ENCODE assay signal across 21 cellular contexts in the genomic region with DNA sequence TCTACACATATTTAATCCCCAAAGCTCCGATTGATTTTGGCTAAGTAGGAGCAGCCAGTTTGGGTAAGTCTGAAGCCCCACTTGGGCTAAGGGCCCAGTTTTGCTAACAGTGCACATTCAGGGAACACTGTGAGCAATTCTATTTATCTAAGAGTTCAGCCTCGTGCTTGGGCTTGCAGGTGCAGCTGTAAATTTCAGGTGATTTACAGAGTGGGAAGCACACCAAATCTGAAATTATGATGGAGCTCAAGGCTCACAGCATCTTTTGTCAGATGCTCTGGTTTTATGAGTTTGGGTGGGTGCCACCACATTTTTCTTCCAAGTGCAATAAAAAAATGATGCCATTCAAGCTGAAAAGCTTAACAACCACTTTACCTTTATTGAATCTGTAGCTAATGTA.
DNase-seq lines count a peak whose midpoint lies in the region; ATAC-seq, FAIRE-seq and TF ChIP-seq lines count a peak whose summit lies in the region.
"Had no signal": no experiment of that assay in that cellular context is flagged by ENCODE, and none has a peak within 500 bp of the region (broad histone marks: within the 10 kb centered on the region; RNA-seq: fewer than 3 reads in every experiment).

No MANE protein-coding gene starts in this region.

- H3K9me3 ChIP-seq in upper lobe of left lung: no peaks in the 10 kb centered on the region
- H3K9me3 ChIP-seq in endodermal cell (ENCODE audit: control insufficient read depth, low read length): no peaks in the 10 kb centered on the region
- H3K9me3 ChIP-seq: SJSA1 had no signal

- H3K27ac ChIP-seq in upper lobe of left lung (no peak overlapping the region), endodermal cell (ENCODE audit: low read depth, low read length) (no peak overlapping the region)
- H3K27ac ChIP-seq: GM23248, RWPE1, SJSA1 had no signal

- TF ChIP-seq EP300 in upper lobe of left lung (IDR thresholded peaks at IDR 0.05): no peak

- 60 to 70% methylated on average over 2 of the region's 2 CpGs for WGBS in upper lobe of left lung, 2 donors
- 94 to 100% methylated on average over 1 to 2 of the region's 2 CpGs for whole genome bisulfite sequencing in endodermal cell (ENCODE audit: insufficient coverage in 1 of 2, insufficient read length in 1 of 2), 2 experiments

- H3K4me3 Mint-ChIP-seq in endodermal cell: no peak overlapping the region
- H3K4me3 Mint-ChIP-seq: CD8-positive, alpha-beta T cell had no signal

- H3K27me3 ChIP-seq in upper lobe of left lung (no peaks in the 10 kb centered on the region), endodermal cell (ENCODE audit: control insufficient read depth, insufficient read depth, low read length, poor library complexity, severe bottlenecking) (no peaks in the 10 kb centered on the region)
- H3K27me3 ChIP-seq: SJSA1 had no signal

- no peaks in the 10 kb centered on the region for H3K4me1 ChIP-seq in upper lobe of left lung
- H3K4me1 ChIP-seq in endodermal cell (ENCODE audit: control insufficient read depth, insufficient read depth, low read length): no peaks in the 10 kb centered on the region
- H3K4me1 ChIP-seq: SJSA1 had no signal

- H3K4me3 ChIP-seq in upper lobe of left lung (no peak overlapping the region), endodermal cell (ENCODE audit: low read length) (no peak overlapping the region)
- H3K4me3 ChIP-seq: GM23248, SJSA1 had no signal

- ATAC-seq in upper lobe of left lung (ENCODE audit: low FRiP score in 2 of 2): no peak
- ATAC-seq: CD8-positive, alpha-beta T cell; PC-3 had no signal

- no peak for TF ChIP-seq CTCF in upper lobe of left lung (IDR thresholded peaks at IDR 0.05)
- no peak for TF ChIP-seq CTCF in endodermal cell (conservative IDR thresholded peaks at IDR 0.05)

- H3K36me3 ChIP-seq in upper lobe of left lung (no peaks in the 10 kb centered on the region), endodermal cell (ENCODE audit: control insufficient read depth, insufficient read depth, low read length) (no peaks in the 10 kb centered on the region)
- H3K36me3 ChIP-seq: SJSA1 had no signal

- H3K27me3 Mint-ChIP-seq in endodermal cell (ENCODE audit: insufficient read depth): no peaks in the 10 kb centered on the region

- H3K4me1 Mint-ChIP-seq in endodermal cell: no peaks in the 10 kb centered on the region

- FAIRE-seq in HTR-8/SVneo (lab: Jason Lieb, UNC): no peak
- FAIRE-seq: GM12891, GM18507 had no signal

- no peaks in the 10 kb centered on the region for H3K9me3 Mint-ChIP-seq in endodermal cell

- no peaks in the 10 kb centered on the region for H3K36me3 Mint-ChIP-seq in endodermal cell (ENCODE audit: low read depth)
- H3K36me3 Mint-ChIP-seq: CD8-positive, alpha-beta T cell had no signal

- no peak overlapping the region for H3K9ac ChIP-seq in endodermal cell (ENCODE audit: extremely low read depth, low read length, poor library complexity, severe bottlenecking)
- H3K9ac ChIP-seq: GM23248 had no signal

- DNase-seq in NCI-H2171 treated with DMSO at 0.1 percent for 48 hours (lab: John Stamatoyannopoulos, UW): peak; percentile 4
- no peak for DNase-seq in NCI-H2171 (lab: John Stamatoyannopoulos, UW)
- DNase-seq in NCI-H187 (lab: John Stamatoyannopoulos, UW): peak; percentile 15 to 40
- peak; percentile 92 for DNase-seq in NCI-H69 (lab: John Stamatoyannopoulos, UW)
- no peak for DNase-seq in HTR-8/SVneo (ENCODE audit: insufficient read length, low spot score)
- DNase-seq in effector CD4-positive, alpha-beta T cell: no peak
- no peak for DNase-seq in upper lobe of left lung
- DNase-seq in endodermal cell: no peak
- DNase-seq: 8988T; CD8-positive, alpha-beta T cell; GF-D8; GM23248; HCEC 1CT; KBM-7; NCI-H1048; PC-3; T-helper 2 cell had no signal

- no peak for TF ChIP-seq POLR2A in upper lobe of left lung (IDR thresholded peaks at IDR 0.05)

- H3K27ac Mint-ChIP-seq in endodermal cell: no peak overlapping the region
- H3K27ac Mint-ChIP-seq: CD8-positive, alpha-beta T cell had no signal

Comparison
In these comparisons a context has a peak if more than half of its experiments do, and no peak if none do; other contexts are left out.
1. DNase-seq: peak in NCI-H2171 treated with DMSO at 0.1 percent for 48 hours (single experiment), NCI-H187 (2 of 2) and NCI-H69 (single experiment); none in NCI-H2171 (single experiment), HTR-8/SVneo (single experiment), effector CD4-positive, alpha-beta T cell (single experiment), upper lobe of left lung (0 of 2) and endodermal cell (single experiment).